In the genomic region with DNA sequence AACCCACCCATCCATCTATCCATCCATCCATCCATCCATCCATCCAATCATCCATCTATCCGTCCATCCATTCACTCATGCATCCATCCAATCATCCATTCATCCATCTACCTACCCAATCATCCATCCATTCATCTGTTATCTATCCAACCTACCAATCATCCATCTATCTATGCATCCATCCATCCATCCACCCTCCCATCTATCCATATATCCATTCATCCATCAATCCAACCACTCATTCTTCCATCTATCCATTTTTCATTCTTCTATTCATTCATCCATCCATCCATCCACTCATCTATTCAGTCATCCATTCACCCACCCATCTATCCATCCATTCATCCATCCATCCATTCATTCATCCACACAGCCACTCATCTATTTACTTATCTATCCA, we compare ENCODE assay signal across 39 cellular contexts.
"Had no signal": no experiment of that assay in that cellular context is flagged by ENCODE, and none has a peak within 500 bp of the region (broad histone marks: within the 10 kb centered on the region; RNA-seq: fewer than 3 reads in every experiment).

No MANE protein-coding gene starts in this region.

- H3K27ac Mint-ChIP-seq: activated naive CD4-positive, alpha-beta T cell treated with anti-CD3 and anti-CD28 coated beads for 36 hours; activated naive CD4-positive, alpha-beta T cell treated with anti-CD3 and anti-CD28 coated beads, Interleukin-2, amount 10 ng/mL, durations not matched to agents 7 days and 5 days; activated naive CD4-positive, alpha-beta T cell treated with anti-CD3 and anti-CD28 coated beads, Interleukin-2, amount 50 U/mL, for 24 hours; activated naive CD4-positive, alpha-beta T cell treated with anti-CD3 and anti-CD28 coated beads, Interleukin-2, amount 50 U/mL, for 72 hours; activated naive CD8-positive, alpha-beta T cell; activated naive CD8-positive, alpha-beta T cell treated with anti-CD3 and anti-CD28 coated beads for 36 hours; activated naive CD8-positive, alpha-beta T cell treated with anti-CD3 and anti-CD28 coated beads, Interleukin-2, amount 10 ng/mL, durations not matched to agents 7 days and 5 days; activated naive CD8-positive, alpha-beta T cell treated with anti-CD3 and anti-CD28 coated beads, Interleukin-2, amount 50 U/mL, for 24 hours; activated T-cell treated with anti-CD3 and anti-CD28 coated beads, Interleukin-2, amount 50 U/mL, for 24 hours; activated T-cell treated with anti-CD3 and anti-CD28 coated beads, Interleukin-2, amount 50 U/mL, for 72 hours; activated T-helper 1 cell treated with anti-CD3 and anti-CD28 coated beads, Interleukin-12 subunit alpha, Interleukin-12 subunit beta, Interleukin-2, Interleukin-4 antibody, amounts not matched to agents 30 ng/mL and 10 ng/mL and 1 ng/mL, durations not matched to agents 14 hours and 24 hours and 36 hours; activated T-helper 17 cell treated with anti-CD3 and anti-CD28 coated beads, Interleukin-2, amount 50 U/mL, for 72 hours; activated T-helper 2 cell treated with anti-CD3 and anti-CD28 coated beads, Interferon-gamma antibody, Interleukin-2, Interleukin-4, amounts not matched to agents 10 μg/mL and 5 μg/mL and 100 μg/mL, durations not matched to agents 14 hours and 24 hours and 36 hours; brain had no signal

- DNase-seq: activated effector memory CD4-positive, alpha-beta T cell treated with anti-CD3 and anti-CD28 coated beads, Interleukin-2, amount 50 U/mL, for 16 hours; activated gamma-delta T cell; activated gamma-delta T cell treated with Interleukin-2 at 50 U/mL for 16 hours; activated naive CD4-positive, alpha-beta T cell; activated naive CD4-positive, alpha-beta T cell treated with anti-CD3 and anti-CD28 coated beads for 36 hours; activated naive CD4-positive, alpha-beta T cell treated with anti-CD3 and anti-CD28 coated beads, Interleukin-2, amount 10 ng/mL, durations not matched to agents 7 days and 5 days; activated naive CD4-positive, alpha-beta T cell treated with anti-CD3 and anti-CD28 coated beads, Interleukin-2, amount 50 U/mL, for 16 hours; activated naive CD4-positive, alpha-beta T cell treated with Interleukin-2 at 50 U/mL for 16 hours; activated naive CD8-positive, alpha-beta T cell treated with anti-CD3 and anti-CD28 coated beads for 36 hours; activated naive CD8-positive, alpha-beta T cell treated with anti-CD3 and anti-CD28 coated beads, Interleukin-2, amount 10 ng/mL, durations not matched to agents 7 days and 5 days; activated naive CD8-positive, alpha-beta T cell treated with anti-CD3 and anti-CD28 coated beads, Interleukin-2, amount 50 U/mL, for 24 hours; activated T-cell treated with anti-CD3 and anti-CD28 coated beads, Interleukin-2, amount 50 U/mL, for 24 hours; activated T-cell treated with anti-CD3 and anti-CD28 coated beads, Interleukin-2, amount 50 U/mL, for 4 hours; activated T-cell treated with anti-CD3 and anti-CD28 coated beads, Interleukin-2, amount 50 U/mL, for 48 hours; activated T-cell treated with anti-CD3 and anti-CD28 coated beads, Interleukin-2, amount 50 U/mL, for 72 hours; adrenal gland; amniotic stem cell; amygdala; anterior cingulate cortex; aorta; body of pancreas; brain microvascular endothelial cell; caudate nucleus; central memory CD4-positive, alpha-beta T cell; cerebellar nuclear complex had no signal

- H3K27me3 Mint-ChIP-seq: activated naive CD4-positive, alpha-beta T cell treated with anti-CD3 and anti-CD28 coated beads, Interleukin-2, amount 10 ng/mL, durations not matched to agents 7 days and 5 days; activated naive CD4-positive, alpha-beta T cell treated with anti-CD3 and anti-CD28 coated beads, Interleukin-2, amount 50 U/mL, for 24 hours; activated naive CD8-positive, alpha-beta T cell; activated naive CD8-positive, alpha-beta T cell treated with anti-CD3 and anti-CD28 coated beads, Interleukin-2, amount 10 ng/mL, durations not matched to agents 7 days and 5 days; activated naive CD8-positive, alpha-beta T cell treated with anti-CD3 and anti-CD28 coated beads, Interleukin-2, amount 50 U/mL, for 24 hours; activated T-helper 17 cell treated with anti-CD3 and anti-CD28 coated beads, Interleukin-2, amount 50 U/mL, for 72 hours; central memory CD8-positive, alpha-beta T cell had no signal

- H3K4me1 ChIP-seq: adrenal gland, ascending aorta, body of pancreas, breast epithelium had no signal

- H3K9me3 ChIP-seq: adrenal gland, ascending aorta, body of pancreas had no signal

- ATAC-seq: activated naive CD4-positive, alpha-beta T cell treated with anti-CD3 and anti-CD28 coated beads, Interleukin-2, amount 50 U/mL, for 72 hours; activated naive CD8-positive, alpha-beta T cell treated with anti-CD3 and anti-CD28 coated beads, Interleukin-2, amount 50 U/mL, for 24 hours; activated T-cell treated with anti-CD3 and anti-CD28 coated beads, Interleukin-2, amount 50 U/mL, for 4 hours; activated T-cell treated with anti-CD3 and anti-CD28 coated beads, Interleukin-2, amount 50 U/mL, for 72 hours; activated T-helper 17 cell treated with anti-CD3 and anti-CD28 coated beads, Interleukin-2, amount 50 U/mL, for 72 hours; body of pancreas had no signal

- H3K4me3 ChIP-seq: adrenal gland, ascending aorta, body of pancreas, breast epithelium, cardiac muscle cell had no signal

- FAIRE-seq: astrocyte, bronchial epithelial cell, colon had no signal

- H3K4me1 Mint-ChIP-seq: activated naive CD4-positive, alpha-beta T cell treated with anti-CD3 and anti-CD28 coated beads, Interleukin-2, amount 10 ng/mL, durations not matched to agents 7 days and 5 days; activated naive CD4-positive, alpha-beta T cell treated with anti-CD3 and anti-CD28 coated beads, Interleukin-2, amount 50 U/mL, for 24 hours; activated naive CD8-positive, alpha-beta T cell treated with anti-CD3 and anti-CD28 coated beads for 36 hours; activated naive CD8-positive, alpha-beta T cell treated with anti-CD3 and anti-CD28 coated beads, Interleukin-2, amount 10 ng/mL, durations not matched to agents 7 days and 5 days; activated naive CD8-positive, alpha-beta T cell treated with anti-CD3 and anti-CD28 coated beads, Interleukin-2, amount 50 U/mL, for 24 hours; activated T-helper 17 cell treated with anti-CD3 and anti-CD28 coated beads, Interleukin-2, amount 50 U/mL, for 72 hours; central memory CD8-positive, alpha-beta T cell had no signal

- H3K27ac ChIP-seq: adrenal gland, ascending aorta, body of pancreas, brain microvascular endothelial cell, breast epithelium, cardiac muscle cell had no signal

- H3K36me3 ChIP-seq: adrenal gland, ascending aorta, brain microvascular endothelial cell, breast epithelium, cardiac muscle cell had no signal

- H3K4me3 Mint-ChIP-seq: activated naive CD4-positive, alpha-beta T cell treated with anti-CD3 and anti-CD28 coated beads for 36 hours; activated naive CD4-positive, alpha-beta T cell treated with anti-CD3 and anti-CD28 coated beads, Interleukin-2, amount 10 ng/mL, durations not matched to agents 7 days and 5 days; activated naive CD4-positive, alpha-beta T cell treated with anti-CD3 and anti-CD28 coated beads, Interleukin-2, amount 50 U/mL, for 24 hours; activated naive CD8-positive, alpha-beta T cell; activated naive CD8-positive, alpha-beta T cell treated with anti-CD3 and anti-CD28 coated beads for 36 hours; activated naive CD8-positive, alpha-beta T cell treated with anti-CD3 and anti-CD28 coated beads, Interleukin-2, amount 10 ng/mL, durations not matched to agents 7 days and 5 days; activated naive CD8-positive, alpha-beta T cell treated with anti-CD3 and anti-CD28 coated beads, Interleukin-2, amount 50 U/mL, for 24 hours; activated T-cell treated with anti-CD3 and anti-CD28 coated beads, Interleukin-2, amount 50 U/mL, for 24 hours; activated T-cell treated with anti-CD3 and anti-CD28 coated beads, Interleukin-2, amount 50 U/mL, for 4 hours; activated T-cell treated with anti-CD3 and anti-CD28 coated beads, Interleukin-2, amount 50 U/mL, for 72 hours; activated T-helper 1 cell treated with anti-CD3 and anti-CD28 coated beads, Interleukin-12 subunit alpha, Interleukin-12 subunit beta, Interleukin-2, Interleukin-4 antibody, amounts not matched to agents 30 ng/mL and 10 ng/mL and 1 ng/mL, durations not matched to agents 14 hours and 24 hours and 36 hours; activated T-helper 17 cell treated with anti-CD3 and anti-CD28 coated beads, Interleukin-2, amount 50 U/mL, for 72 hours; brain; central memory CD8-positive, alpha-beta T cell had no signal

- H3K36me3 Mint-ChIP-seq: activated naive CD4-positive, alpha-beta T cell treated with anti-CD3 and anti-CD28 coated beads, Interleukin-2, amount 10 ng/mL, durations not matched to agents 7 days and 5 days; activated naive CD4-positive, alpha-beta T cell treated with anti-CD3 and anti-CD28 coated beads, Interleukin-2, amount 50 U/mL, for 24 hours; activated naive CD8-positive, alpha-beta T cell; activated naive CD8-positive, alpha-beta T cell treated with anti-CD3 and anti-CD28 coated beads for 36 hours; brain had no signal

- H3K27me3 ChIP-seq: adrenal gland, ascending aorta, body of pancreas, brain microvascular endothelial cell, cardiac muscle cell had no signal
